ENCODE assay signal across 1 cellular context in the genomic region with DNA sequence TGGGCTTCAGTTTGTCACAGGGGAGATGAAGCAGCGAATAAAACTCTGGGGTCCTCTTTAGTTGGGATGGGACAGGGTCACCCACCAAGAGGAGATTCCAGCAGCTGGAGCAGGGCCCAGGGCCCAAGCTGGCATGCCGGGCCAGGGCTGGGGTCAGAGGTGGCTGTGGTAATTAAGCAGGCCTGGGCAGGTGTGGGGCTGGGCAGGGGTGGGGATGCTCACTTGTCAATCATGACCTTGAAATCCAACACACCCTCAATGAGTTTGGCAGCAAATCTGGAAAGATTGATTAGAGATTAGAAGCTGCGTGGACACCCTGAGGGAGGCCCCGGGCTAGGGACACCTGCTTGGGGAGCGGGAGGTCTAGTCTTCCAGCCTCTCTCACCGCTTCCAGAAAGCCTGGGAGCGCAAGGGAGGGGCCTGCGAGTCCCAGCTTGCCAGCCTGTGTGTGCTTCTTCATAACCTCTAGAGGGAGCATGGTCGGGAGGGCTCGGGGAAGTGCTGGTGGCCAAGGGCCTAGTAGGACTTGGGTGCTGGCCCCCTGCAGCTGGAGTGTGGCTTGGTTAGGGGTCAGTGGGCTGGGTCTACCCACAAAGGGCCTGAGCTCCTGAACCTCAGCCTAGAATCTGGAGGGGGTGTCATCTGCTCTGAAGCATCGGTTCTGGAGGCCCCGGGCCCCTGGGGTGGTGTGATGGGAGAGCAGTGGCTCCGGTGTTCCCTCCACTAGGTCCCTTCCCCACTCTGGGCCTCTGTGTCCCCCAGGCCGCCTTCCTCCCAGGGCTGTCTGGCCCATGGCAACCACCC.
TF ChIP-seq lines count a peak whose summit lies in the region.

No MANE protein-coding gene starts in this region.

TF ChIP-seq in K562, 482 proteins besides CTCF, POLR2A, EP300 and RAD21:
- 0 out of 2 replicates have a peak, but pooled peaks have one; percentile 9 for TF ChIP-seq CXXC5 (CRISPR knock-in tag; IDR thresholded peaks at IDR 0.05)
- TF ChIP-seq ZFP1 (CRISPR knock-in tag; IDR thresholded peaks at IDR 0.05): no peak
- TF ChIP-seq MAZ (CRISPR knock-in tag; conservative IDR thresholded peaks at IDR 0.05 in 1 of 2, IDR thresholded peaks at IDR 0.05 in 1 of 2): peak; percentile 41 to 65; a peak in 2 of 4 replicates
- TF ChIP-seq ZBTB7A (IDR thresholded peaks at IDR 0.05; ENCODE audit: borderline replicate concordance, control insufficient read depth, low read depth, low read length): peak; percentile 69; the same call in 1 of the 2 replicates
- TF ChIP-seq SMC3 (conservative IDR thresholded peaks at IDR 0.05; ENCODE audit: insufficient read depth, low read depth, low read length): peak; percentile 26; the same call in 1 of the 2 replicates
- TF ChIP-seq POLR2G (IDR thresholded peaks at IDR 0.05; ENCODE audit: low read depth, low read length): peak; percentile 38; the same call in 1 of the 2 replicates
- peak; percentile 67; the same call in 1 of the 2 replicates for TF ChIP-seq RREB1 (CRISPR knock-in tag; IDR thresholded peaks at IDR 0.05)
- TF ChIP-seq CBFA2T3 (IDR thresholded peaks at IDR 0.05): no peak
- no peak for TF ChIP-seq XRCC3 (IDR thresholded peaks at IDR 0.05)
- no peak for TF ChIP-seq ZNF3 (CRISPR knock-in tag; IDR thresholded peaks at IDR 0.05)
- TF ChIP-seq, protein P1, sequence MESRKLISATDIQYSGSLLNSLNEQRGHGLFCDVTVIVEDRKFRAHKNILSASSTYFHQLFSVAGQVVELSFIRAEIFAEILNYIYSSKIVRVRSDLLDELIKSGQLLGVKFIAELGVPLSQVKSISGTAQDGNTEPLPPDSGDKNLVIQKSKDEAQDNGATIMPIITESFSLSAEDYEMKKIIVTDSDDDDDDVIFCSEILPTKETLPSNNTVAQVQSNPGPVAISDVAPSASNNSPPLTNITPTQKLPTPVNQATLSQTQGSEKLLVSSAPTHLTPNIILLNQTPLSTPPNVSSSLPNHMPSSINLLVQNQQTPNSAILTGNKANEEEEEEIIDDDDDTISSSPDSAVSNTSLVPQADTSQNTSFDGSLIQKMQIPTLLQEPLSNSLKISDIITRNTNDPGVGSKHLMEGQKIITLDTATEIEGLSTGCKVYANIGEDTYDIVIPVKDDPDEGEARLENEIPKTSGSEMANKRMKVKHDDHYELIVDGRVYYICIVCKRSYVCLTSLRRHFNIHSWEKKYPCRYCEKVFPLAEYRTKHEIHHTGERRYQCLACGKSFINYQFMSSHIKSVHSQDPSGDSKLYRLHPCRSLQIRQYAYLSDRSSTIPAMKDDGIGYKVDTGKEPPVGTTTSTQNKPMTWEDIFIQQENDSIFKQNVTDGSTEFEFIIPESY (CRISPR knock-in tag; IDR thresholded peaks at IDR 0.05): 0 out of 2 replicates have a peak, but pooled peaks have one; percentile 33
- no peak for TF ChIP-seq FOXM1 (IDR thresholded peaks at IDR 0.05; ENCODE audit: low read depth)
- TF ChIP-seq FOXM1 (CRISPR knock-in tag; IDR thresholded peaks at IDR 0.05; ENCODE audit: low read depth): no peak
- 0 out of 2 replicates have a peak, but pooled peaks have one; percentile 33 for TF ChIP-seq CREM (IDR thresholded peaks at IDR 0.05; ENCODE audit: low read depth)
- TF ChIP-seq, protein P2, sequence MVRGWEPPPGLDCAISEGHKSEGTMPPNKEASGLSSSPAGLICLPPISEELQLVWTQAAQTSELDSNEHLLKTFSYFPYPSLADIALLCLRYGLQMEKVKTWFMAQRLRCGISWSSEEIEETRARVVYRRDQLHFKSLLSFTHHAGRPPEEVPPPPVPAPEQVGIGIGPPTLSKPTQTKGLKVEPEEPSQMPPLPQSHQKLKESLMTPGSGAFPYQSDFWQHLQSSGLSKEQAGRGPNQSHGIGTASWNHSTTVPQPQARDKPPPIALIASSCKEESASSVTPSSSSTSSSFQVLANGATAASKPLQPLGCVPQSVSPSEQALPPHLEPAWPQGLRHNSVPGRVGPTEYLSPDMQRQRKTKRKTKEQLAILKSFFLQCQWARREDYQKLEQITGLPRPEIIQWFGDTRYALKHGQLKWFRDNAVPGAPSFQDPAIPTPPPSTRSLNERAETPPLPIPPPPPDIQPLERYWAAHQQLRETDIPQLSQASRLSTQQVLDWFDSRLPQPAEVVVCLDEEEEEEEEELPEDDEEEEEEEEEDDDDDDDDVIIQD (CRISPR knock-in tag; IDR thresholded peaks at IDR 0.05): 0 out of 2 replicates have a peak, but pooled peaks have one; percentile 55
- 0 out of 2 replicates have a peak, but pooled peaks have one; percentile 17 for TF ChIP-seq MYC (IDR thresholded peaks at IDR 0.05; ENCODE audit: low read depth, low read length)
- no peak for TF ChIP-seq MYC (CRISPR knock-in tag; IDR thresholded peaks at IDR 0.05; ENCODE audit: borderline replicate concordance, low read depth)
- TF ChIP-seq XRCC5 (IDR thresholded peaks at IDR 0.05; ENCODE audit: low read depth, low read length): peak; percentile 83; the same call in 1 of the 2 replicates
- no peak for TF ChIP-seq ZNF224 (CRISPR knock-in tag; IDR thresholded peaks at IDR 0.05)
- no peak for TF ChIP-seq ZNF217 (CRISPR knock-in tag; IDR thresholded peaks at IDR 0.05)
- TF ChIP-seq, protein P3, sequence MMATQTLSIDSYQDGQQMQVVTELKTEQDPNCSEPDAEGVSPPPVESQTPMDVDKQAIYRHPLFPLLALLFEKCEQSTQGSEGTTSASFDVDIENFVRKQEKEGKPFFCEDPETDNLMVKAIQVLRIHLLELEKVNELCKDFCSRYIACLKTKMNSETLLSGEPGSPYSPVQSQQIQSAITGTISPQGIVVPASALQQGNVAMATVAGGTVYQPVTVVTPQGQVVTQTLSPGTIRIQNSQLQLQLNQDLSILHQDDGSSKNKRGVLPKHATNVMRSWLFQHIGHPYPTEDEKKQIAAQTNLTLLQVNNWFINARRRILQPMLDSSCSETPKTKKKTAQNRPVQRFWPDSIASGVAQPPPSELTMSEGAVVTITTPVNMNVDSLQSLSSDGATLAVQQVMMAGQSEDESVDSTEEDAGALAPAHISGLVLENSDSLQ (IDR thresholded peaks at IDR 0.05): peak; percentile 62
- no peak for TF ChIP-seq THRAP3 (IDR thresholded peaks at IDR 0.05; ENCODE audit: borderline replicate concordance)
- TF ChIP-seq PYGO2 (tag; IDR thresholded peaks at IDR 0.05): no peak
- peak; percentile 28; the same call in 1 of the 2 replicates for TF ChIP-seq KLF16 (IDR thresholded peaks at IDR 0.05)
- no peak for TF ChIP-seq HEY1 (CRISPR knock-in tag; IDR thresholded peaks at IDR 0.05; ENCODE audit: borderline replicate concordance)
- TF ChIP-seq, protein P4, sequence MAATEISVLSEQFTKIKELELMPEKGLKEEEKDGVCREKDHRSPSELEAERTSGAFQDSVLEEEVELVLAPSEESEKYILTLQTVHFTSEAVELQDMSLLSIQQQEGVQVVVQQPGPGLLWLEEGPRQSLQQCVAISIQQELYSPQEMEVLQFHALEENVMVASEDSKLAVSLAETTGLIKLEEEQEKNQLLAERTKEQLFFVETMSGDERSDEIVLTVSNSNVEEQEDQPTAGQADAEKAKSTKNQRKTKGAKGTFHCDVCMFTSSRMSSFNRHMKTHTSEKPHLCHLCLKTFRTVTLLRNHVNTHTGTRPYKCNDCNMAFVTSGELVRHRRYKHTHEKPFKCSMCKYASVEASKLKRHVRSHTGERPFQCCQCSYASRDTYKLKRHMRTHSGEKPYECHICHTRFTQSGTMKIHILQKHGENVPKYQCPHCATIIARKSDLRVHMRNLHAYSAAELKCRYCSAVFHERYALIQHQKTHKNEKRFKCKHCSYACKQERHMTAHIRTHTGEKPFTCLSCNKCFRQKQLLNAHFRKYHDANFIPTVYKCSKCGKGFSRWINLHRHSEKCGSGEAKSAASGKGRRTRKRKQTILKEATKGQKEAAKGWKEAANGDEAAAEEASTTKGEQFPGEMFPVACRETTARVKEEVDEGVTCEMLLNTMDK (IDR thresholded peaks at IDR 0.05; ENCODE audit: borderline replicate concordance, insufficient read depth, low read depth, low read length, poor library complexity, severe bottlenecking): peak; percentile 61
- TF ChIP-seq NRF1 (conservative IDR thresholded peaks at IDR 0.05 in 1 of 2, IDR thresholded peaks at IDR 0.05 in 1 of 2): peak in 1 of 2 experiments; percentile 37; a peak in 3 of 4 replicates
- no peak for TF ChIP-seq RFX1 (IDR thresholded peaks at IDR 0.05)
- 0 out of 2 replicates have a peak, but pooled peaks have one; percentile 40 for TF ChIP-seq SP1 (CRISPR knock-in tag; IDR thresholded peaks at IDR 0.05)
- TF ChIP-seq CHD2 (IDR thresholded peaks at IDR 0.05; ENCODE audit: low read depth, low read length): no peak
- no peak for TF ChIP-seq ATF1 (CRISPR knock-in tag; IDR thresholded peaks at IDR 0.05)
- 0 out of 2 replicates have a peak, but pooled peaks have one; percentile 10 for TF ChIP-seq ATF1 (tag; IDR thresholded peaks at IDR 0.05)
- TF ChIP-seq GMEB1 (CRISPR knock-in tag; IDR thresholded peaks at IDR 0.05): no peak
- TF ChIP-seq ZNF41 (CRISPR knock-in tag; conservative IDR thresholded peaks at IDR 0.05): no peak
- TF ChIP-seq, protein P5, sequence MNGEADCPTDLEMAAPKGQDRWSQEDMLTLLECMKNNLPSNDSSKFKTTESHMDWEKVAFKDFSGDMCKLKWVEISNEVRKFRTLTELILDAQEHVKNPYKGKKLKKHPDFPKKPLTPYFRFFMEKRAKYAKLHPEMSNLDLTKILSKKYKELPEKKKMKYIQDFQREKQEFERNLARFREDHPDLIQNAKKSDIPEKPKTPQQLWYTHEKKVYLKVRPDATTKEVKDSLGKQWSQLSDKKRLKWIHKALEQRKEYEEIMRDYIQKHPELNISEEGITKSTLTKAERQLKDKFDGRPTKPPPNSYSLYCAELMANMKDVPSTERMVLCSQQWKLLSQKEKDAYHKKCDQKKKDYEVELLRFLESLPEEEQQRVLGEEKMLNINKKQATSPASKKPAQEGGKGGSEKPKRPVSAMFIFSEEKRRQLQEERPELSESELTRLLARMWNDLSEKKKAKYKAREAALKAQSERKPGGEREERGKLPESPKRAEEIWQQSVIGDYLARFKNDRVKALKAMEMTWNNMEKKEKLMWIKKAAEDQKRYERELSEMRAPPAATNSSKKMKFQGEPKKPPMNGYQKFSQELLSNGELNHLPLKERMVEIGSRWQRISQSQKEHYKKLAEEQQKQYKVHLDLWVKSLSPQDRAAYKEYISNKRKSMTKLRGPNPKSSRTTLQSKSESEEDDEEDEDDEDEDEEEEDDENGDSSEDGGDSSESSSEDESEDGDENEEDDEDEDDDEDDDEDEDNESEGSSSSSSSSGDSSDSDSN (IDR thresholded peaks at IDR 0.05; ENCODE audit: borderline replicate concordance in 1 of 2, low read depth in 2 of 2, low read length in 2 of 2): 0 out of 4 replicates have a peak, but pooled peaks of 1 of the 2 experiments have one; percentile 42
- TF ChIP-seq CBFB (CRISPR knock-in tag; IDR thresholded peaks at IDR 0.05): no peak
- peak; percentile 59 for TF ChIP-seq ZFX (CRISPR knock-in tag; IDR thresholded peaks at IDR 0.05)
